23 cellular contexts compared by ENCODE assay signal in the genomic region with DNA sequence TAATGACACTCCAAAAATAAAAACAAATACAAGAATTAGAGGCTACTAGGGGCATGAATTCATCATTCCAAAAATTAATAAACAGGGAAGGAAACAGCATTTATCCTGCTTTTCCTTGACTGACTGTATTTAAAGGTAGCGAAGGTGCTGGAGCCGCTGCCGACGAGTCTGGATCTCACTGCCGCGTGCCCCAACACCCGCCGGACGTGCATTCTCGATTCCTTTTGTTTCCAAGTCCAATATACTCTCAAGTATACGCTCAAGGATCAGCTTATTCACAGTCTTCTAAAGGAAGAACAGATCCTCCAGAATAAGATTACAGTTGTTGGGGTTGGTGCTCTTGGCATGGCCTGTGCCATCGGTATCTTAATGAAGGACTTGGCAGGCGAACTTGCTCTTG.
DNase-seq lines count a peak whose midpoint lies in the region; ATAC-seq, FAIRE-seq and TF ChIP-seq lines count a peak whose summit lies in the region.
"Had no signal": no experiment of that assay in that cellular context is flagged by ENCODE, and none has a peak within 500 bp of the region (broad histone marks: within the 10 kb centered on the region; RNA-seq: fewer than 3 reads in every experiment).

No MANE protein-coding gene starts in this region.

- H3K9me3 Mint-ChIP-seq in CD14-positive monocyte, result no peaks in the 10 kb centered on the region
- H3K9me3 Mint-ChIP-seq in astrocyte (ENCODE audit: unreplicated experiment), result no peaks in the 10 kb centered on the region
- H3K9me3 Mint-ChIP-seq in activated CD4-positive, alpha-beta T cell treated with anti-CD3 and anti-CD28 coated beads, Interleukin-2, amount 10 ng/mL, durations not matched to agents 7 days and 5 days, result no peaks in the 10 kb centered on the region
- H3K9me3 Mint-ChIP-seq: CD4-positive, alpha-beta T cell; CD8-positive, alpha-beta T cell had no signal

- in situ Hi-C loops in IMR-90 (cut with MboI; ENCODE audit: low sequenced_read_pairs), result no loop called here

- peak overlapping the region; percentile 84 for H2BK20ac ChIP-seq in IMR-90 (ENCODE audit: low read depth, low read length)

- H4K20me1 ChIP-seq in IMR-90 (ENCODE audit: insufficient read depth, low read length) (no peaks in the 10 kb centered on the region), astrocyte (ENCODE audit: insufficient read depth, low read length) (no peaks in the 10 kb centered on the region)
- H4K20me1 ChIP-seq: BLaER1 had no signal

- H4K8ac ChIP-seq in IMR-90 (ENCODE audit: low read depth in 2 of 2, low read length in 2 of 2) (peak overlapping the region in 1 of 2 experiments; percentile 24; a peak in 1 of 4 replicates), mesenchymal stem cell (ENCODE audit: low read length) (no peak overlapping the region)

- H3K4ac ChIP-seq in IMR-90 (ENCODE audit: low read depth, low read length) (peak overlapping the region; percentile 78), mesenchymal stem cell (ENCODE audit: low read depth in 1 of 2, low read length in 2 of 2) (no peak overlapping the region)

- H2AK5ac ChIP-seq in IMR-90 (ENCODE audit: low read depth, low read length) (peak overlapping the region; percentile 94), mesenchymal stem cell (ENCODE audit: low read length, severe bottlenecking) (peak overlapping the region; percentile 78)

- H2BK5ac ChIP-seq in IMR-90 (ENCODE audit: low read depth, low read length, poor library complexity, severe bottlenecking), result peak overlapping the region; percentile 50
- no peak overlapping the region for H2BK5ac ChIP-seq in mesenchymal stem cell (ENCODE audit: low read depth, low read length, poor library complexity, severe bottlenecking)

- WGBS in IMR-90 (ENCODE audit: extremely low coverage in 2 of 2, insufficient read length in 1 of 2), 2 experiments, result 97% methylated on average over 7 of the region's 13 CpGs; no CpG with 5 or more reads in 1 of the 2 experiments
- WGBS in mesenchymal stem cell, result 96% methylated on average over 13 of the region's 13 CpGs

- peak overlapping the region; percentile 94; the same call in 2 of the 3 replicates for H2BK15ac ChIP-seq in IMR-90 (ENCODE audit: low read depth, low read length)
- peak overlapping the region; percentile 60 for H2BK15ac ChIP-seq in mesenchymal stem cell (ENCODE audit: low read depth, poor library complexity, severe bottlenecking)

- TF ChIP-seq RAD21 in IMR-90 (IDR thresholded peaks at IDR 0.05; ENCODE audit: low read length), result no peak

- DNase-seq in CD14-positive monocyte (ENCODE audit: low spot score) (no peak), IMR-90 (no peak), astrocyte (ENCODE audit: low read depth) (no peak), mesenchymal stem cell (no peak), mucosa of gallbladder (ENCODE audit: low spot score) (no peak), epidermal melanocyte (ENCODE audit: insufficient read length, low spot score) (no peak)
- no peak for DNase-seq in activated CD4-positive, alpha-beta T cell treated with anti-CD3 and anti-CD28 coated beads, Interleukin-2, amount 10 ng/mL, durations not matched to agents 7 days and 5 days
- DNase-seq: 8988T; ACHN; BE2C; C1 segment of cervical spinal cord; Caco-2; Calu3; CD4-positive, alpha-beta T cell; CD8-positive, alpha-beta T cell; DMS79 treated with DMSO at 0.1 percent for 48 hours; GF-D8 had no signal

- H3K27me3 Mint-ChIP-seq in CD14-positive monocyte (ENCODE audit: low read depth in 3 of 3) (no peaks in the 10 kb centered on the region), astrocyte (ENCODE audit: low read depth, unreplicated experiment) (no peaks in the 10 kb centered on the region)
- H3K27me3 Mint-ChIP-seq in activated CD4-positive, alpha-beta T cell treated with anti-CD3 and anti-CD28 coated beads, Interleukin-2, amount 10 ng/mL, durations not matched to agents 7 days and 5 days, result no peaks in the 10 kb centered on the region
- H3K27me3 Mint-ChIP-seq: CD4-positive, alpha-beta T cell had no signal

- no peak overlapping the region for H2AFZ ChIP-seq in IMR-90 (replicated peaks; ENCODE audit: low read length, poor library complexity)
- no peak overlapping the region for H2AFZ ChIP-seq in astrocyte (ENCODE audit: low read depth, low read length)
- no peak overlapping the region for H2AFZ ChIP-seq in mesenchymal stem cell (ENCODE audit: low read depth, low read length)

- no peak overlapping the region for H2AK9ac ChIP-seq in IMR-90 (replicated peaks; ENCODE audit: low read depth, low read length, poor library complexity)

- CTCF ChIA-PET in IMR-90 (lab: Yijun Ruan, JAX), result no interaction called here
- CTCF ChIA-PET in activated CD4-positive, alpha-beta T cell treated with anti-CD3 and anti-CD28 coated beads, Interleukin-2, amount 10 ng/mL, durations not matched to agents 7 days and 5 days (lab: Charles Lee), result no interaction called here

- H3K4me1 ChIP-seq in IMR-90 (ENCODE audit: control insufficient read depth, insufficient read depth, low read length) (peaks cover 4% of the 10 kb centered on the region), astrocyte (ENCODE audit: insufficient read depth, low read length) (peaks cover 13% of the 10 kb centered on the region), mesenchymal stem cell (ENCODE audit: control insufficient read depth, insufficient read depth, low read depth, low read length) (no peaks in the 10 kb centered on the region)
- H3K4me1 ChIP-seq: BLaER1 had no signal

- no peaks in the 10 kb centered on the region for H3K36me3 ChIP-seq in IMR-90 (ENCODE audit: control insufficient read depth, insufficient read depth, low read length)
- no peaks in the 10 kb centered on the region for H3K36me3 ChIP-seq in astrocyte (ENCODE audit: insufficient read depth, low read length)
- H3K36me3 ChIP-seq in mesenchymal stem cell (ENCODE audit: control insufficient read depth in 1 of 2, insufficient read depth in 2 of 2, low read depth in 1 of 2, low read length in 2 of 2), result peaks cover 4 to 77% of the 10 kb centered on the region in 2 experiments
- H3K36me3 ChIP-seq: BE2C had no signal

- H3K4me1 Mint-ChIP-seq in CD14-positive monocyte (no peaks in the 10 kb centered on the region), astrocyte (ENCODE audit: low read depth, unreplicated experiment) (peaks cover 42% of the 10 kb centered on the region)
- H3K4me1 Mint-ChIP-seq in activated CD4-positive, alpha-beta T cell treated with anti-CD3 and anti-CD28 coated beads, Interleukin-2, amount 10 ng/mL, durations not matched to agents 7 days and 5 days, result peaks cover 2% of the 10 kb centered on the region

- H4K91ac ChIP-seq in IMR-90 (ENCODE audit: insufficient read depth, low read depth, low read length) (peak overlapping the region; percentile 55; the same call in 1 of the 2 replicates), mesenchymal stem cell (ENCODE audit: low read length) (no peak overlapping the region)

- H3K4me3 Mint-ChIP-seq in CD14-positive monocyte (no peak overlapping the region), astrocyte (ENCODE audit: unreplicated experiment) (no peak overlapping the region)
- no peak overlapping the region for H3K4me3 Mint-ChIP-seq in activated CD4-positive, alpha-beta T cell treated with anti-CD3 and anti-CD28 coated beads, Interleukin-2, amount 10 ng/mL, durations not matched to agents 7 days and 5 days
- H3K4me3 Mint-ChIP-seq: CD4-positive, alpha-beta T cell; CD8-positive, alpha-beta T cell had no signal

- no peak overlapping the region for H3K56ac ChIP-seq in IMR-90 (ENCODE audit: extremely low read depth, insufficient read depth, low read length)

- no peak for ATAC-seq in IMR-90 (ENCODE audit: low read depth)
- ATAC-seq in HG02840 (IDR thresholded peaks at IDR 0.05; ENCODE audit: low FRiP score, unreplicated experiment), result no peak
- ATAC-seq: CD8-positive, alpha-beta T cell had no signal

- BruUV-seq in IMR-90 (replicated peaks; lab: Mats Ljungman, UMichigan), result no TSS peak

- H3K27me3 ChIP-seq in IMR-90 (ENCODE audit: control insufficient read depth, insufficient read depth, low read length) (no peaks in the 10 kb centered on the region), astrocyte (ENCODE audit: insufficient read depth, low read length) (no peaks in the 10 kb centered on the region), mesenchymal stem cell (ENCODE audit: control insufficient read depth in 1 of 2, insufficient read depth in 1 of 2, low read length in 2 of 2) (no peaks in the 10 kb centered on the region)
- H3K27me3 ChIP-seq: BE2C, BLaER1 had no signal

- H3K4me3 ChIP-seq in IMR-90 (ENCODE audit: insufficient read depth, low read depth, low read length), result no peak overlapping the region
- no peak overlapping the region for H3K4me3 ChIP-seq in astrocyte (ENCODE audit: insufficient read depth, low read depth, low read length)
- H3K4me3 ChIP-seq in mesenchymal stem cell (ENCODE audit: insufficient read depth in 1 of 2, low read depth in 1 of 2, low read length in 2 of 2), result no peak overlapping the region
- H3K4me3 ChIP-seq: BLaER1 had no signal

- FAIRE-seq in astrocyte (lab: Jason Lieb, UNC), result no peak
- FAIRE-seq: A204.1, D721Med, G401.6, GM12891 had no signal

- POLR2A ChIA-PET in IMR-90 (lab: Charles Lee; ENCODE audit: unreplicated experiment), result no interaction called here
- POLR2A ChIA-PET in activated CD4-positive, alpha-beta T cell treated with anti-CD3 and anti-CD28 coated beads, Interleukin-2, amount 10 ng/mL, durations not matched to agents 7 days and 5 days (lab: Charles Lee), result no interaction called here

- H3K9me3 ChIP-seq in IMR-90 (ENCODE audit: control insufficient read depth, insufficient read depth, low read length), result no peaks in the 10 kb centered on the region
- no peaks in the 10 kb centered on the region for H3K9me3 ChIP-seq in astrocyte (ENCODE audit: insufficient read depth, low read depth, low read length)
- H3K9me3 ChIP-seq in mesenchymal stem cell (ENCODE audit: control insufficient read depth, low read length), result no peaks in the 10 kb centered on the region
- H3K9me3 ChIP-seq: BE2C, BLaER1, Caco-2 had no signal

- H3K79me2 ChIP-seq in astrocyte (ENCODE audit: insufficient read depth, low read length), result no peaks in the 10 kb centered on the region

- H2BK12ac ChIP-seq in mesenchymal stem cell (ENCODE audit: low read length in 2 of 2), result no peak overlapping the region

- H3K18ac ChIP-seq in IMR-90 (ENCODE audit: low read depth, low read length), result no peak overlapping the region
- H3K18ac ChIP-seq in mesenchymal stem cell (ENCODE audit: low read depth in 1 of 2, low read length in 2 of 2), result no peak overlapping the region

- peak overlapping the region in 4 of 7 donors; percentile 3 to 70 (median 43) for H3K27ac Mint-ChIP-seq in CD14-positive monocyte
- H3K27ac Mint-ChIP-seq in astrocyte (ENCODE audit: unreplicated experiment), result peak overlapping the region; percentile 36
- H3K27ac Mint-ChIP-seq in activated CD4-positive, alpha-beta T cell treated with anti-CD3 and anti-CD28 coated beads, Interleukin-2, amount 10 ng/mL, durations not matched to agents 7 days and 5 days, result no peak overlapping the region
- H3K27ac Mint-ChIP-seq: CD4-positive, alpha-beta T cell; CD8-positive, alpha-beta T cell had no signal

- no peak for TF ChIP-seq CTCF in CD14-positive monocyte (IDR thresholded peaks at IDR 0.05)
- TF ChIP-seq CTCF in IMR-90 (conservative IDR thresholded peaks at IDR 0.05; ENCODE audit: low read depth, low read length), result no peak
- no peak for TF ChIP-seq CTCF in astrocyte (IDR thresholded peaks at IDR 0.05; ENCODE audit: insufficient read depth, low read depth, low read length)

- H3K79me1 ChIP-seq in IMR-90 (ENCODE audit: low read depth in 1 of 2, low read length in 2 of 2) (peaks cover 3 to 11% of the 10 kb centered on the region in 2 experiments; a peak in 2 of 4 replicates), mesenchymal stem cell (replicated peaks; ENCODE audit: low read length, poor library complexity, severe bottlenecking) (no peaks in the 10 kb centered on the region)

- H3K36me3 Mint-ChIP-seq in CD14-positive monocyte (peaks cover 74 to 77% of the 10 kb centered on the region in 2 donors), astrocyte (ENCODE audit: low read depth, unreplicated experiment) (peaks cover 15% of the 10 kb centered on the region)
- peaks cover 33% of the 10 kb centered on the region for H3K36me3 Mint-ChIP-seq in activated CD4-positive, alpha-beta T cell treated with anti-CD3 and anti-CD28 coated beads, Interleukin-2, amount 10 ng/mL, durations not matched to agents 7 days and 5 days (ENCODE audit: low read depth)

- H2BK120ac ChIP-seq in IMR-90 (ENCODE audit: low read depth, low read length) (peak overlapping the region; percentile 81), mesenchymal stem cell (ENCODE audit: low read depth, low read length) (no peak overlapping the region)

- no peaks in the 10 kb centered on the region; the same call in 1 of the 2 replicates for H3K9me1 ChIP-seq in IMR-90 (ENCODE audit: insufficient read depth, low read length)

- H3K9ac ChIP-seq in IMR-90 (ENCODE audit: low read depth, low read length) (no peak overlapping the region), astrocyte (ENCODE audit: low read length) (no peak overlapping the region), mesenchymal stem cell (ENCODE audit: low read length) (no peak overlapping the region)
- H3K9ac ChIP-seq: BLaER1 had no signal

- H3K27ac ChIP-seq in IMR-90 (ENCODE audit: insufficient read depth, low read length), result no peak overlapping the region
- H3K27ac ChIP-seq in astrocyte (ENCODE audit: low read depth, low read length), result no peak overlapping the region
- H3K27ac ChIP-seq in mesenchymal stem cell (ENCODE audit: low read length, poor library complexity, severe bottlenecking), result no peak overlapping the region
- H3K27ac ChIP-seq: BLaER1 had no signal

- H4K5ac ChIP-seq in IMR-90 (ENCODE audit: low read depth, low read length), result no peak overlapping the region; the same call in 1 of the 2 replicates

- H3K23ac ChIP-seq in IMR-90 (ENCODE audit: low read depth, low read length), result peak overlapping the region; percentile 31; the same call in 1 of the 2 replicates
- H3K23ac ChIP-seq in mesenchymal stem cell (ENCODE audit: low read length in 2 of 2), result no peak overlapping the region

- TF ChIP-seq POLR2A in IMR-90 (IDR thresholded peaks at IDR 0.05; ENCODE audit: low read depth, low read length), result no peak

- H3K14ac ChIP-seq in IMR-90 (replicated peaks; ENCODE audit: low read depth, low read length) (peak overlapping the region; percentile 50), mesenchymal stem cell (ENCODE audit: low read length in 2 of 2) (no peak overlapping the region)

- intact Hi-C loops in CD14-positive monocyte (cut with micrococcal nuclease) (no loop called here), IMR-90 (cut with micrococcal nuclease) (no loop called here)

- no peak overlapping the region for H3K4me2 ChIP-seq in IMR-90 (ENCODE audit: low read depth, low read length)
- H3K4me2 ChIP-seq in astrocyte (ENCODE audit: low read length), result no peak overlapping the region
- H3K4me2 ChIP-seq in mesenchymal stem cell (ENCODE audit: low read length, poor library complexity, severe bottlenecking), result no peak overlapping the region
- H3K4me2 ChIP-seq: BLaER1 had no signal

- dilution Hi-C loops in IMR-90 (cut with HindIII; ENCODE audit: low sequenced_read_pairs, unreplicated experiment), result no loop called here
